In the genomic region with DNA sequence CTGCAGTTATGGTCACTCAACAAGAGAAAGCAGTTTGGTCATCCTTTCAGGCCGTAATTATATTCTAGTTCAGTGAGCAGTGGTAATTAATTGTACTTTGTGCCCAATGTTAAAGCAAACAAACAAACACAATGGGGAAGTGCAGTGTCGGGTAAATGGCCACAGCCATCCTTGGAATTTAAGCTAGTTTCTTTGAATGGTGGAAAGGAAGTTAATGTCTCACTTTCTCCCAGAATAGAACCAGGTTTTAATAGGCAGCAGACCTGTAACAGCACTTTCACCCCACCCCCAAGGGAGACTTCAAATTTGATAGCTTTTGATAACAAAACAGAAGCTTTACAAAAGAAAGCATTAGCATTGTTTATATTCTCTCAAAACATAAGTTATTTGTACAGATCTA, we compare ENCODE assay signal across 1 cellular context.
TF ChIP-seq lines count a peak whose summit lies in the region.

No MANE protein-coding gene starts in this region.

TF ChIP-seq in HepG2, 621 proteins besides CTCF, POLR2A, EP300 and RAD21 (continued from another document):
- TF ChIP-seq, protein P1, sequence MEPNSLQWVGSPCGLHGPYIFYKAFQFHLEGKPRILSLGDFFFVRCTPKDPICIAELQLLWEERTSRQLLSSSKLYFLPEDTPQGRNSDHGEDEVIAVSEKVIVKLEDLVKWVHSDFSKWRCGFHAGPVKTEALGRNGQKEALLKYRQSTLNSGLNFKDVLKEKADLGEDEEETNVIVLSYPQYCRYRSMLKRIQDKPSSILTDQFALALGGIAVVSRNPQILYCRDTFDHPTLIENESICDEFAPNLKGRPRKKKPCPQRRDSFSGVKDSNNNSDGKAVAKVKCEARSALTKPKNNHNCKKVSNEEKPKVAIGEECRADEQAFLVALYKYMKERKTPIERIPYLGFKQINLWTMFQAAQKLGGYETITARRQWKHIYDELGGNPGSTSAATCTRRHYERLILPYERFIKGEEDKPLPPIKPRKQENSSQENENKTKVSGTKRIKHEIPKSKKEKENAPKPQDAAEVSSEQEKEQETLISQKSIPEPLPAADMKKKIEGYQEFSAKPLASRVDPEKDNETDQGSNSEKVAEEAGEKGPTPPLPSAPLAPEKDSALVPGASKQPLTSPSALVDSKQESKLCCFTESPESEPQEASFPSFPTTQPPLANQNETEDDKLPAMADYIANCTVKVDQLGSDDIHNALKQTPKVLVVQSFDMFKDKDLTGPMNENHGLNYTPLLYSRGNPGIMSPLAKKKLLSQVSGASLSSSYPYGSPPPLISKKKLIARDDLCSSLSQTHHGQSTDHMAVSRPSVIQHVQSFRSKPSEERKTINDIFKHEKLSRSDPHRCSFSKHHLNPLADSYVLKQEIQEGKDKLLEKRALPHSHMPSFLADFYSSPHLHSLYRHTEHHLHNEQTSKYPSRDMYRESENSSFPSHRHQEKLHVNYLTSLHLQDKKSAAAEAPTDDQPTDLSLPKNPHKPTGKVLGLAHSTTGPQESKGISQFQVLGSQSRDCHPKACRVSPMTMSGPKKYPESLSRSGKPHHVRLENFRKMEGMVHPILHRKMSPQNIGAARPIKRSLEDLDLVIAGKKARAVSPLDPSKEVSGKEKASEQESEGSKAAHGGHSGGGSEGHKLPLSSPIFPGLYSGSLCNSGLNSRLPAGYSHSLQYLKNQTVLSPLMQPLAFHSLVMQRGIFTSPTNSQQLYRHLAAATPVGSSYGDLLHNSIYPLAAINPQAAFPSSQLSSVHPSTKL (CRISPR knock-in tag; IDR thresholded peaks at IDR 0.05): peak; percentile 47; the same call in 1 of the 2 replicates
- TF ChIP-seq, protein P2, sequence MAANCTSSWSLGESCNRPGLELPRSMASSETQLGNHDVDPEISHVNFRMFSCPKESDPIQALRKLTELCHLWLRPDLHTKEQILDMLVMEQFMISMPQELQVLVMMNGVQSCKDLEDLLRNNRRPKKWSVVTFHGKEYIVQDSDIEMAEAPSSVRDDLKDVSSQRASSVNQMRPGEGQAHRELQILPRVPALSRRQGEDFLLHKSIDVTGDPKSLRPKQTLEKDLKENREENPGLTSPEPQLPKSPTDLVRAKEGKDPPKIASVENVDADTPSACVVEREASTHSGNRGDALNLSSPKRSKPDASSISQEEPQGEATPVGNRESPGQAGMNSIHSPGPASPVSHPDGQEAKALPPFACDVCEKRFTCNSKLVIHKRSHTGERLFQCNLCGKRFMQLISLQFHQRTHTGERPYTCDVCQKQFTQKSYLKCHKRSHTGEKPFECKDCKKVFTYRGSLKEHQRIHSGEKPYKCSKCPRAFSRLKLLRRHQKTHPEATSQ (CRISPR knock-in tag; IDR thresholded peaks at IDR 0.05; ENCODE audit: borderline replicate concordance): no peak
- peak; percentile 50; the same call in 1 of the 2 replicates for TF ChIP-seq MIXL1 (CRISPR knock-in tag; IDR thresholded peaks at IDR 0.05)
- no peak for TF ChIP-seq PHF5A (CRISPR knock-in tag; IDR thresholded peaks at IDR 0.05; ENCODE audit: low read depth, unreplicated experiment)
- no peak for TF ChIP-seq MAFG (CRISPR knock-in tag; IDR thresholded peaks at IDR 0.05)
- TF ChIP-seq, protein P3, sequence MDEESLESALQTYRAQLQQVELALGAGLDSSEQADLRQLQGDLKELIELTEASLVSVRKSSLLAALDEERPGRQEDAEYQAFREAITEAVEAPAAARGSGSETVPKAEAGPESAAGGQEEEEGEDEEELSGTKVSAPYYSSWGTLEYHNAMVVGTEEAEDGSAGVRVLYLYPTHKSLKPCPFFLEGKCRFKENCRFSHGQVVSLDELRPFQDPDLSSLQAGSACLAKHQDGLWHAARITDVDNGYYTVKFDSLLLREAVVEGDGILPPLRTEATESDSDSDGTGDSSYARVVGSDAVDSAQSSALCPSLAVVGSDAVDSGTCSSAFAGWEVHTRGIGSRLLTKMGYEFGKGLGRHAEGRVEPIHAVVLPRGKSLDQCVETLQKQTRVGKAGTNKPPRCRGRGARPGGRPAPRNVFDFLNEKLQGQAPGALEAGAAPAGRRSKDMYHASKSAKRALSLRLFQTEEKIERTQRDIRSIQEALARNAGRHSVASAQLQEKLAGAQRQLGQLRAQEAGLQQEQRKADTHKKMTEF (CRISPR knock-in tag; IDR thresholded peaks at IDR 0.05): no peak
- TF ChIP-seq, protein P4, sequence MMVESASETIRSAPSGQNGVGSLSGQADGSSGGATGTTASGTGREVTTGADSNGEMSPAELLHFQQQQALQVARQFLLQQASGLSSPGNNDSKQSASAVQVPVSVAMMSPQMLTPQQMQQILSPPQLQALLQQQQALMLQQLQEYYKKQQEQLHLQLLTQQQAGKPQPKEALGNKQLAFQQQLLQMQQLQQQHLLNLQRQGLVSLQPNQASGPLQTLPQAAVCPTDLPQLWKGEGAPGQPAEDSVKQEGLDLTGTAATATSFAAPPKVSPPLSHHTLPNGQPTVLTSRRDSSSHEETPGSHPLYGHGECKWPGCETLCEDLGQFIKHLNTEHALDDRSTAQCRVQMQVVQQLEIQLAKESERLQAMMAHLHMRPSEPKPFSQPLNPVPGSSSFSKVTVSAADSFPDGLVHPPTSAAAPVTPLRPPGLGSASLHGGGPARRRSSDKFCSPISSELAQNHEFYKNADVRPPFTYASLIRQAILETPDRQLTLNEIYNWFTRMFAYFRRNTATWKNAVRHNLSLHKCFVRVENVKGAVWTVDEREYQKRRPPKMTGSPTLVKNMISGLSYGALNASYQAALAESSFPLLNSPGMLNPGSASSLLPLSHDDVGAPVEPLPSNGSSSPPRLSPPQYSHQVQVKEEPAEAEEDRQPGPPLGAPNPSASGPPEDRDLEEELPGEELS (CRISPR knock-in tag; IDR thresholded peaks at IDR 0.05): peak; percentile 45; the same call in 1 of the 2 replicates
- no peak for TF ChIP-seq MEIS2 (CRISPR knock-in tag; IDR thresholded peaks at IDR 0.05)
- TF ChIP-seq, protein P5, sequence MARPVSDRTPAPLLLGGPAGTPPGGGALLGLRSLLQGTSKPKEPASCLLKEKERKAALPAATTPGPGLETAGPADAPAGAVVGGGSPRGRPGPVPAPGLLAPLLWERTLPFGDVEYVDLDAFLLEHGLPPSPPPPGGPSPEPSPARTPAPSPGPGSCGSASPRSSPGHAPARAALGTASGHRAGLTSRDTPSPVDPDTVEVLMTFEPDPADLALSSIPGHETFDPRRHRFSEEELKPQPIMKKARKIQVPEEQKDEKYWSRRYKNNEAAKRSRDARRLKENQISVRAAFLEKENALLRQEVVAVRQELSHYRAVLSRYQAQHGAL (CRISPR knock-in tag; IDR thresholded peaks at IDR 0.05; ENCODE audit: not compliant biosample characterization): no peak
- TF ChIP-seq U2AF1 (optimal IDR thresholded peaks at IDR 0.05; ENCODE audit: low read depth, low read length): no peak
- TF ChIP-seq AGO2 (optimal IDR thresholded peaks at IDR 0.05; ENCODE audit: low read depth, low read length): no peak
- 0 out of 2 replicates have a peak, but pooled peaks have one; percentile 20 for TF ChIP-seq HMG20A (CRISPR knock-in tag; IDR thresholded peaks at IDR 0.05; ENCODE audit: borderline replicate concordance)
- TF ChIP-seq ISX (CRISPR knock-in tag; conservative IDR thresholded peaks at IDR 0.05): no peak
- no peak for TF ChIP-seq CBX1 (IDR thresholded peaks at IDR 0.05; ENCODE audit: low read depth)
